ENCODE assay signal across 8 cellular contexts in the genomic region with DNA sequence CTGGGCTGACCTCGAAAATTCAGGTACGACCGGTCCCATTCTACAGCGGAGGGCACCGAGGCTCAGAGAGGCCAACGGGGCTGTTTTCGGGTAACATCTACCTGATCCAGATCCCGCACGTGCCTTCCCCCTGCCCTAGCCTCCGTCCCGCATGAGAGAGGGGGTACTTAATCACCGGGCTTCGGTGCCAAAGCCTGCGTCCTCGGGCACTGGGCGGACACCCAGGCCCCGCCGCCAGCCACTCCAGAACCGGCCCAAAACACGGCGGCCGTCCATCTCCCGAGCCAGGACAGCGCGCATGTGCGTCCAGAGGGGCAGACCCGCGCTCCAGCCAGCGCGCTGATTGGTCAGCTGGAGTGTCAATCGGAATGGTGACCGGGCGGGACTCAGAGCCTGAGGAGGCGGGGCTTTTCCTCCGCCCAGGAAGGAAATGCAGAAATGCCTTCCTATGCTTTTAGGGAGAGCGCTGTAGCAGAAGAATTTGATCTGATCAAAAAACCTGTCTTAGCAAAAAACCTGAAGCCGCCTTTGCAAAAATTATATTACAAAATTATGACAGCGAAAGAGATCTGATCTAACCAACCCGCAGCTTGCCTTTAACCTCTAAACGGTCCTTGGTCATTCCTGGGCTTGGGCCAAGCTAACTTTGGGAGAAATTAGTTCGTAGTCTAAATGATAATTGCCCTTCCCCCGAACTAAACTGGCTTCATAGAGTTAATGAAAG. TPM values are rescaled to one million over a fixed set of nuclear protein-coding genes. Genes with fewer than 3 reads are reported as not detected.
DNase-seq lines count a peak whose midpoint lies in the region; FAIRE-seq and TF ChIP-seq lines count a peak whose summit lies in the region.

A gene with protein sequence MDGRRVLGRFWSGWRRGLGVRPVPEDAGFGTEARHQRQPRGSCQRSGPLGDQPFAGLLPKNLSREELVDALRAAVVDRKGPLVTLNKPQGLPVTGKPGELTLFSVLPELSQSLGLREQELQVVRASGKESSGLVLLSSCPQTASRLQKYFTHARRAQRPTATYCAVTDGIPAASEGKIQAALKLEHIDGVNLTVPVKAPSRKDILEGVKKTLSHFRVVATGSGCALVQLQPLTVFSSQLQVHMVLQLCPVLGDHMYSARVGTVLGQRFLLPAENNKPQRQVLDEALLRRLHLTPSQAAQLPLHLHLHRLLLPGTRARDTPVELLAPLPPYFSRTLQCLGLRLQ (minus strand): TSS at position 294 of the 724 bp plus-strand sequence. CDS start 18 bp downstream, at position 276.

- DNase-seq in ELF-1 (ENCODE audit: low read depth, low spot score) (peak; percentile 98), H54 (ENCODE audit: insufficient read length, low spot score) (peak; percentile 93), M059J (ENCODE audit: low read depth) (peak; percentile 86), SJCRH30 (peak; percentile 95 to 97), foreskin fibroblast (peak; percentile 95 to 99), neural progenitor cell (ENCODE audit: low spot score) (peak; percentile 96), stromal cell of bone marrow (ENCODE audit: low read depth) (peak; percentile 90)
- DNase-seq in activated gamma-delta T cell treated with anti-CD3 and anti-CD28 coated beads, Interleukin-2, amount 50 U/mL, for 16 hours (ENCODE audit: low read depth): peak; percentile 93

- no peak for TF ChIP-seq CTCF in foreskin fibroblast (IDR thresholded peaks at IDR 0.05; ENCODE audit: low read depth, low read length)
- TF ChIP-seq CTCF in neural progenitor cell (IDR thresholded peaks at IDR 0.05): no peak

- H3K27ac Mint-ChIP-seq in neural progenitor cell: peak within 1 kb of the TSS; percentile 60

- H3K36me3 Mint-ChIP-seq in neural progenitor cell: peaks cover 10% of the 10 kb centered on the region

- peak within 1 kb of the TSS; percentile 97 for H3K4me3 Mint-ChIP-seq in neural progenitor cell

- peak; percentile 36 for FAIRE-seq in H54 (lab: Jason Lieb, UNC)

- H3K27me3 ChIP-seq in SJCRH30: no peaks in the 10 kb centered on the region
- H3K27me3 ChIP-seq in neural progenitor cell: no peaks in the 10 kb centered on the region

- H3K9me3 ChIP-seq in SJCRH30 (replicated peaks) (no peaks in the 10 kb centered on the region), neural progenitor cell (ENCODE audit: low read depth) (no peaks in the 10 kb centered on the region)

- H3K27ac ChIP-seq in SJCRH30: peak within 1 kb of the TSS; percentile 23; the same call in 1 of the 2 replicates
- no peak within 1 kb of the TSS for H3K27ac ChIP-seq in neural progenitor cell

- no peaks in the 10 kb centered on the region for H4K20me1 ChIP-seq in neural progenitor cell (ENCODE audit: low read depth)

- peak within 1 kb of the TSS; percentile 82 for H3K4me2 ChIP-seq in neural progenitor cell

- H3K4me1 Mint-ChIP-seq in neural progenitor cell: peaks cover 14% of the 10 kb centered on the region

- H3K9ac ChIP-seq in neural progenitor cell: peak within 1 kb of the TSS; percentile 23

- H3K9me3 Mint-ChIP-seq in neural progenitor cell: no peaks in the 10 kb centered on the region

- peaks cover 6% of the 10 kb centered on the region for H3F3A ChIP-seq in neural progenitor cell (ENCODE audit: low read depth)

- peaks cover 4% of the 10 kb centered on the region for H3K27me3 Mint-ChIP-seq in neural progenitor cell (ENCODE audit: insufficient read depth, low read depth)

- H3K79me2 ChIP-seq in neural progenitor cell (ENCODE audit: low read depth): no peaks in the 10 kb centered on the region

- TF ChIP-seq POLR2A in H54 (IDR thresholded peaks at IDR 0.05; ENCODE audit: low read depth, low read length): peak; percentile 88

- H3K4me3 ChIP-seq in SJCRH30 (peak within 1 kb of the TSS; percentile 88), foreskin fibroblast (ENCODE audit: low read depth in 1 of 2, low read length in 2 of 2) (peak within 1 kb of the TSS; percentile 80 to 81), neural progenitor cell (peak within 1 kb of the TSS; percentile 70)

- H3K36me3 ChIP-seq in SJCRH30: peaks cover 11% of the 10 kb centered on the region; the same call in 1 of the 2 replicates
- no peaks in the 10 kb centered on the region for H3K36me3 ChIP-seq in neural progenitor cell

- peak within 1 kb of the TSS; percentile 93 for H2AFZ ChIP-seq in neural progenitor cell (replicated peaks)

- H3K4me1 ChIP-seq in SJCRH30: peaks cover 3% of the 10 kb centered on the region; the same call in 1 of the 2 replicates
- H3K4me1 ChIP-seq in neural progenitor cell: peaks cover 3% of the 10 kb centered on the region

RNA-seq across cellular contexts. Expression of the gene that starts here (rescaled TPM):
- 22.3 and 34.8 TPM in 2 replicates for total RNA-seq in M059J (2014; rRNA removed; shearing (Covaris generic))
- total RNA-seq in SJCRH30 (2014; rRNA removed; shearing (Covaris generic)): 30.0 and 34.0 TPM in 2 replicates
- total RNA-seq in neural progenitor cell (ENCODE audit: low replicate concordance): 30.5 and 50.2 TPM in 2 replicates
